ENCODE assay signal across 1 cellular context in the genomic region with DNA sequence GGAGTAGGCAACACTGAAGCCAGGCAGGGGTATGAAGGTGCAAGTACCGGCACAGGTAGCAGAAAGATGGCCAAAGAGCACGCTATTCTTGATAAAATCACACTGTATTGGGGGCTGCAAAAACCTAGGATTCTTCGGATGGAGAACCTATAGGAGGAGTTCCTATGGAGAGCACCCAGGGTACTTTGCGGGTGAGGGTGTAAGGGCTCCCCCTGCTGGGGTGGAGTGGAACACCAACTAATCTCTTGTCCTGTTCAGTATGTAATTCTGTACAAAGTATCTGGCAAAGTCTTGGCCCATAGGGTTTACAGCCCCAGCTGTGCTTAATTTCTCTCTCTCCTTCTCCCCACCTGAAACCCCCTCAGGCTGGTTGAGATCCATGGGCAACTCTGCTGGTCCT.
TF ChIP-seq lines count a peak whose summit lies in the region.

No MANE protein-coding gene starts in this region.

TF ChIP-seq in H1, 55 proteins besides CTCF, POLR2A, EP300 and RAD21 (continued from another document):
- TF ChIP-seq USF2 (IDR thresholded peaks at IDR 0.05; ENCODE audit: low read length) (no peak), SUZ12 (IDR thresholded peaks at IDR 0.05; ENCODE audit: low read length) (no peak), RFX5 (IDR thresholded peaks at IDR 0.05; ENCODE audit: borderline replicate concordance, low read depth, low read length) (no peak)
TF ChIP-seq in H1: peak in this region for 1.
